ENCODE assay signal across 8 cellular contexts in the genomic region with DNA sequence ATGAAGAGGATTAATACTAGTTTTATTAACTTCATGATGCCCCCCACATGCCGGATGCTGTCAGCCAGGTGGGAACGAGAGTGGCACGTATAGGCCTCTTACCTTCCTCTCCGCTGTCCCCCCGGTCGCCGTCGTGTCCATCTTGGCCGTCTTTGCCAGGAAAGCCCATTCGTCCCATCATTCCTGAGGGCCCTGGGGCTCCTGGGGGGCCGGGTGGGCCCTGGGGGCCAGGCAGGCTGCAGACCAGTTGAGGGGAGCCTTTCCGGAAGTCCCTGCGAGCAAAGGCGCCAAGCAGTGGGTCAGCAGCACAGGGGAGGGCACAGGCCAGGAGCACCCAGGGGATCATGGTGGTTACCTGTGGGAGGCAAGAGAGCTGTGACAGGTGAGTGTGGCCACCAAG. TPM values are rescaled to one million over a fixed set of nuclear protein-coding genes. Genes with fewer than 3 reads are reported as not detected.
"Had no signal": no experiment of that assay in that cellular context is flagged by ENCODE, and none has a peak within 500 bp of the region (broad histone marks: within the 10 kb centered on the region; RNA-seq: fewer than 3 reads in every experiment).

No MANE protein-coding gene starts in this region.

- DNase-seq: GM23248, GOT3, HFFc6 had no signal

- H3K9ac ChIP-seq: GM23248 had no signal

- H3K4me1 ChIP-seq: HAP-1 had no signal

- H2AFZ ChIP-seq: GM23248 had no signal

- H3K9me3 ChIP-seq: HAP-1 had no signal

- H3K36me3 ChIP-seq: HAP-1 had no signal

- H3K4me3 ChIP-seq: GM23248, HAP-1 had no signal

- H3K27ac ChIP-seq: GM23248, HL-60 had no signal

RNA-seq across cellular contexts. Expression of gene C1QTNF2, which starts 15.8 kb away (rescaled TPM):
- total RNA-seq: H7, HepG2 had no signal
- polyA plus RNA-seq: HepG2, IgD-negative memory B cell had no signal

RNA-seq across cellular contexts. Expression of gene CCNJL, which starts 42.3 kb away (rescaled TPM):
- total RNA-seq: HFFc6 had no signal
- polyA plus RNA-seq: GM23248, IgD-negative memory B cell had no signal
